In the genomic region with DNA sequence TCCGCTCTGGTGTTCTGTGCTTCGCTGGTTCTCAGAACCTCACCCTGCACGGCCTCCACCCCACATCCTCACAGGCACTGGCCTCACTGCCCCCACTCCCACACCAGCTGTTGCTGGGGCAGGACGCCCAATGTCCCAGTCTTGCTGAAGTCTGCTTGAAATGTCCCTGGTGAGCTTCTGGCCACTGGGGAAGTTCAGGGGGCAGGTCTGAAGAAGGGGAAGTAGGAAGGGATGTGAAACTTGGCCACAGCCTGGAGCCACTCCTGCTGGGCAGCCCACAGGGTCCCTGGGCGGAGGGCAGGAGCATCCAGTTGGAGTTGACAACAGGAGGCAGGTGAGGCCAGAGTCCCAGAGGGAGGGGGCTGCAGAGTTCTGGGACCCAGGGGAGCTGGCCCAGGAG, we compare ENCODE assay signal across 17 cellular contexts. TPM values are rescaled to one million over a fixed set of nuclear protein-coding genes. Genes with fewer than 3 reads are reported as not detected.
A peak's percentile ranks its signal among the peaks of the same experiment; 100 is the strongest.
DNase-seq lines count a peak whose midpoint lies in the region; ATAC-seq, FAIRE-seq and TF ChIP-seq lines count a peak whose summit lies in the region.
"Had no signal": no experiment of that assay in that cellular context is flagged by ENCODE, and none has a peak within 500 bp of the region (broad histone marks: within the 10 kb centered on the region; RNA-seq: fewer than 3 reads in every experiment).

A gene with protein sequence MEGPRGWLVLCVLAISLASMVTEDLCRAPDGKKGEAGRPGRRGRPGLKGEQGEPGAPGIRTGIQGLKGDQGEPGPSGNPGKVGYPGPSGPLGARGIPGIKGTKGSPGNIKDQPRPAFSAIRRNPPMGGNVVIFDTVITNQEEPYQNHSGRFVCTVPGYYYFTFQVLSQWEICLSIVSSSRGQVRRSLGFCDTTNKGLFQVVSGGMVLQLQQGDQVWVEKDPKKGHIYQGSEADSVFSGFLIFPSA (plus strand): TSS at position 260 of the 400 bp plus-strand sequence. CDS start 989 bp downstream, outside the sequence.

- POLR2A ChIA-PET in HEK293 (lab: Yijun Ruan, JAX): no interaction called here
- POLR2A ChIA-PET in naive thymus-derived CD8-positive, alpha-beta T cell (lab: Charles Lee): no interaction called here
- POLR2A ChIA-PET in CD4-positive, alpha-beta T cell (lab: Charles Lee): interaction anchor here (0.7 kb wide), 1 partner anchor 8 kb away, joined by 3 read pairs; no protein-coding TSS in a partner anchor

- no peak for FAIRE-seq in small intestine (lab: Jason Lieb, UNC)

- TF ChIP-seq CTCF in HEK293 (tag by site-specific recombination; IDR thresholded peaks at IDR 0.05) (no peak), lower lobe of right lung (IDR thresholded peaks at IDR 0.05) (no peak)
- no peak for TF ChIP-seq CTCF in CD4-positive, alpha-beta T cell (IDR thresholded peaks at IDR 0.05)

- ATAC-seq in lower lobe of right lung (peak; percentile 82 to 93), HG02610 (IDR thresholded peaks at IDR 0.05; ENCODE audit: unreplicated experiment) (no peak)
- ATAC-seq in naive thymus-derived CD8-positive, alpha-beta T cell: no peak
- no peak for ATAC-seq in CD4-positive, alpha-beta T cell (ENCODE audit: poor library complexity)

- DNase-seq in lower lobe of right lung: peak; percentile 88
- no peak for DNase-seq in small intestine
- no peak for DNase-seq in naive thymus-derived CD8-positive, alpha-beta T cell
- no peak for DNase-seq in NCI-H345 (lab: John Stamatoyannopoulos, UW)
- DNase-seq in CD4-positive, alpha-beta T cell: no peak
- DNase-seq: activated B cell treated with CpG ODN at 0.5 μM for 24 hours; activated T-cell treated with anti-CD3 and anti-CD28 coated beads, Interleukin-2, amount 50 U/mL, for 48 hours; GF-D8; GM23248; KBM-7; kidney glomerular epithelial cell had no signal

- WGBS in small intestine, 3 donors: 36 to 62% (median 57%) methylated on average over 5 of the region's 5 CpGs

- no peak within 1 kb of the TSS for H3K4me3 ChIP-seq in HEK293 (ENCODE audit: low read depth, low read length)
- peak within 1 kb of the TSS; percentile 46 for H3K4me3 ChIP-seq in lower lobe of right lung
- no peak within 1 kb of the TSS for H3K4me3 ChIP-seq in small intestine (ENCODE audit: low read depth in 1 of 2, low read length in 2 of 2)
- H3K4me3 ChIP-seq: GM23248, smooth muscle cell had no signal

- peaks cover 64% of the 10 kb centered on the region for H3K4me1 Mint-ChIP-seq in dendritic cell treated with granulocyte-macrophage colony-stimulating factor and Interleukin-4, amounts not matched to agents 40 ng/mL and 50 ng/mL, for 4 days (ENCODE audit: low read depth)
- no peaks in the 10 kb centered on the region for H3K4me1 Mint-ChIP-seq in naive thymus-derived CD8-positive, alpha-beta T cell
- H3K4me1 Mint-ChIP-seq in CD4-positive, alpha-beta T cell (ENCODE audit: low read depth): no peaks in the 10 kb centered on the region
- H3K4me1 Mint-ChIP-seq: activated B cell treated with CpG ODN at 0.5 μM for 24 hours, B cell had no signal

- H3K9me3 Mint-ChIP-seq in dendritic cell treated with granulocyte-macrophage colony-stimulating factor and Interleukin-4, amounts not matched to agents 40 ng/mL and 50 ng/mL, for 4 days: no peaks in the 10 kb centered on the region
- H3K9me3 Mint-ChIP-seq in naive thymus-derived CD8-positive, alpha-beta T cell: no peaks in the 10 kb centered on the region
- no peaks in the 10 kb centered on the region for H3K9me3 Mint-ChIP-seq in CD4-positive, alpha-beta T cell
- H3K9me3 Mint-ChIP-seq: activated B cell treated with CpG ODN at 0.5 μM for 24 hours had no signal

- H3K36me3 Mint-ChIP-seq in dendritic cell treated with granulocyte-macrophage colony-stimulating factor and Interleukin-4, amounts not matched to agents 40 ng/mL and 50 ng/mL, for 4 days (ENCODE audit: low read depth): peaks cover 51% of the 10 kb centered on the region
- no peaks in the 10 kb centered on the region for H3K36me3 Mint-ChIP-seq in naive thymus-derived CD8-positive, alpha-beta T cell
- H3K36me3 Mint-ChIP-seq in CD4-positive, alpha-beta T cell (ENCODE audit: low read depth): no peaks in the 10 kb centered on the region

- peak within 1 kb of the TSS; percentile 79 for H3K4me3 Mint-ChIP-seq in dendritic cell treated with granulocyte-macrophage colony-stimulating factor and Interleukin-4, amounts not matched to agents 40 ng/mL and 50 ng/mL, for 4 days
- peak within 1 kb of the TSS in 1 of 10 donors; percentile 5 for H3K4me3 Mint-ChIP-seq in naive thymus-derived CD8-positive, alpha-beta T cell
- no peak within 1 kb of the TSS for H3K4me3 Mint-ChIP-seq in CD4-positive, alpha-beta T cell
- H3K4me3 Mint-ChIP-seq: activated B cell treated with CpG ODN at 0.5 μM for 24 hours, B cell had no signal

- H3K36me3 ChIP-seq in HEK293 (ENCODE audit: control insufficient read depth in 2 of 2, insufficient read depth in 1 of 2, low read length in 2 of 2) (no peaks in the 10 kb centered on the region), lower lobe of right lung (no peaks in the 10 kb centered on the region), small intestine (ENCODE audit: control insufficient read depth in 2 of 2, insufficient read depth in 2 of 2, low read length in 2 of 2) (no peaks in the 10 kb centered on the region)

- CTCF ChIA-PET in HEK293 (lab: Yijun Ruan, JAX): interaction anchor here (0.6 to 1.3 kb wide), 2 partner anchors 157 to 216 kb away, joined by 3 read pairs; no protein-coding TSS in a partner anchor
- CTCF ChIA-PET in CD4-positive, alpha-beta T cell (lab: Charles Lee): no interaction called here

- intact Hi-C loops in dendritic cell treated with granulocyte-macrophage colony-stimulating factor and Interleukin-4, amounts not matched to agents 40 ng/mL and 50 ng/mL, for 4 days (cut with micrococcal nuclease): no loop called here
- intact Hi-C loops in lower lobe of right lung (cut with DNase I): no loop called here
- intact Hi-C loops in CD4-positive, alpha-beta T cell (cut with DNase I, micrococcal nuclease): no loop called here

- peaks cover 30% of the 10 kb centered on the region for H3K27me3 Mint-ChIP-seq in dendritic cell treated with granulocyte-macrophage colony-stimulating factor and Interleukin-4, amounts not matched to agents 40 ng/mL and 50 ng/mL, for 4 days
- H3K27me3 Mint-ChIP-seq in naive thymus-derived CD8-positive, alpha-beta T cell: peaks cover 11 to 47% (median 27%) of the 10 kb centered on the region in 5 donors
- peaks cover 39% of the 10 kb centered on the region for H3K27me3 Mint-ChIP-seq in CD4-positive, alpha-beta T cell

- H3K4me1 ChIP-seq in HEK293 (ENCODE audit: control insufficient read depth, insufficient read depth, low read length) (no peaks in the 10 kb centered on the region), lower lobe of right lung (no peaks in the 10 kb centered on the region), small intestine (ENCODE audit: control insufficient read depth in 2 of 2, insufficient read depth in 1 of 2, low read depth in 1 of 2, low read length in 1 of 2) (no peaks in the 10 kb centered on the region)

- H3K27ac ChIP-seq in HEK293 (ENCODE audit: extremely low read depth, low read depth, low read length) (no peak within 1 kb of the TSS), lower lobe of right lung (peak within 1 kb of the TSS; percentile 60), small intestine (ENCODE audit: low read depth in 1 of 2, low read length in 1 of 2) (peak within 1 kb of the TSS in 1 of 2 donors; percentile 48)
- no peak within 1 kb of the TSS for H3K27ac ChIP-seq in CD4-positive, alpha-beta T cell (ENCODE audit: low read depth, low read length)
- H3K27ac ChIP-seq: GM23248, RWPE1 had no signal

- H3K9me3 ChIP-seq in HEK293 (ENCODE audit: control insufficient read depth, insufficient read depth, low read depth, low read length) (no peaks in the 10 kb centered on the region), lower lobe of right lung (no peaks in the 10 kb centered on the region), small intestine (ENCODE audit: control insufficient read depth, low read depth) (no peaks in the 10 kb centered on the region)
- no peaks in the 10 kb centered on the region for H3K9me3 ChIP-seq in CD4-positive, alpha-beta T cell (ENCODE audit: control insufficient read depth, low read length)

- H3K27me3 ChIP-seq in lower lobe of right lung (ENCODE audit: low read depth) (peaks cover 21% of the 10 kb centered on the region), small intestine (ENCODE audit: control insufficient read depth in 2 of 2, insufficient read depth in 2 of 2, low read length in 2 of 2) (no peaks in the 10 kb centered on the region)
- peaks cover 9% of the 10 kb centered on the region for H3K27me3 ChIP-seq in CD4-positive, alpha-beta T cell (ENCODE audit: control insufficient read depth, insufficient read depth, low read length)

- H3K27ac Mint-ChIP-seq in dendritic cell treated with granulocyte-macrophage colony-stimulating factor and Interleukin-4, amounts not matched to agents 40 ng/mL and 50 ng/mL, for 4 days: peak within 1 kb of the TSS; percentile 72
- peak within 1 kb of the TSS in 1 of 10 donors; percentile 58 for H3K27ac Mint-ChIP-seq in naive thymus-derived CD8-positive, alpha-beta T cell
- H3K27ac Mint-ChIP-seq in CD4-positive, alpha-beta T cell: no peak within 1 kb of the TSS
- H3K27ac Mint-ChIP-seq: activated B cell treated with CpG ODN at 0.5 μM for 24 hours, B cell had no signal

TF ChIP-seq in HEK293, 187 proteins besides CTCF, POLR2A, EP300 and RAD21:
- TF ChIP-seq ZIC2 (tag by site-specific recombination; IDR thresholded peaks at IDR 0.05): peak; percentile 74
- no peak for TF ChIP-seq ZNF48 (tag by site-specific recombination; IDR thresholded peaks at IDR 0.05)
- TF ChIP-seq ZNF529 (tag by site-specific recombination; IDR thresholded peaks at IDR 0.05; ENCODE audit: insufficient replicate concordance): no peak
- TF ChIP-seq EGR2 (tag by site-specific recombination; IDR thresholded peaks at IDR 0.05; ENCODE audit: low read depth): no peak
- no peak for TF ChIP-seq ZNF335 (tag by site-specific recombination; conservative IDR thresholded peaks at IDR 0.05)
- no peak for TF ChIP-seq ZNF341 (tag by site-specific recombination; IDR thresholded peaks at IDR 0.05; ENCODE audit: low read depth)

RNA-seq across cellular contexts. Expression of the gene that starts here (rescaled TPM):
- 935 TPM for total RNA-seq in lower lobe of right lung
- 100 to 1,000 TPM in 2 of 3 donors, 10 to 100 TPM in 1; 25.7 to 215 (median 128) TPM for polyA plus RNA-seq in small intestine
- under 1 TPM; 0.55 to 0.66 TPM for total RNA-seq in naive thymus-derived CD8-positive, alpha-beta T cell
- polyA plus RNA-seq in naive thymus-derived CD8-positive, alpha-beta T cell: not detected
- not detected for total RNA-seq in CD4-positive, alpha-beta T cell
- total RNA-seq: activated B cell treated with CpG ODN at 0.5 μM for 24 hours, B cell, GM23248, smooth muscle cell had no signal
- polyA plus RNA-seq: GM23248, smooth muscle cell had no signal

Comparison
In these comparisons a context has a peak if more than half of its experiments do, and no peak if none do; other contexts are left out.
1. RNA of the gene that starts here (total RNA-seq): 935 TPM in lower lobe of right lung (single experiment); 0.55 to 0.66 TPM in naive thymus-derived CD8-positive, alpha-beta T cell and not detected in CD4-positive, alpha-beta T cell; every median in the first group is over 100 times any median in the second.
2. RNA of the gene that starts here (polyA plus RNA-seq): 25.7 to 215 TPM in small intestine; not detected in naive thymus-derived CD8-positive, alpha-beta T cell; every median in the first group is over 10 times any median in the second.
3. ATAC-seq: peak in lower lobe of right lung (2 of 2); none in naive thymus-derived CD8-positive, alpha-beta T cell (0 of 2), HG02610 (single experiment) and CD4-positive, alpha-beta T cell (single experiment).